19 cellular contexts compared by ENCODE assay signal in the genomic region with DNA sequence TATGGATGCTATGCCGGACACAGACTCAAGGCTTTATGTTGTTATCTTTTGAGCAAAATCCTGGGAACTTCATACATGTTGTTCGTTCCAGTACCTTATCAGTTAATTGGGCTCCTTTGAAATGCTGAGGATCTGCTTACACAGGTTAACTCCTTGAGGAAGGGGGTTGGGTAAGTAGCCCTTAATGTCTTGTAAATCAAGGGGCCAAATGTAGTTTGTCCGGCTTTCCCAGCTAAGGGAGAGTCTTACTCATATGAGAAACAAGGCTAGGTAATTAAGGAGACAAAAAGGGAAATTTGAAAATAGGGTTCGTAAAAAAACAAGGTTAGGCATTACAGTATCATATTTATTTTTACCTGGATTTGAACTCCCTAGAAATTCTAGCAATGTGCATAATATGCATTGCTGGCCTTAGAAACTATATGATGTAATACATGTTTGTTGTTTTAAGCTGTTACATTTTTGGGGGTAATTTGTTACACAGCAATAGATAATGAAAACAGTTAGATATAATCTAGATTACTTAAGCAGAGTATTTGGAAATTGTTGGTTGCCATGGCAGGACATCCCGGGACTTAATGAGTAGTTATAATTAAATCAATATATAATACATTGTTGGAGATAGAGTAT. TPM values are rescaled to one million over a fixed set of nuclear protein-coding genes. Genes with fewer than 3 reads are reported as not detected.
DNase-seq lines count a peak whose midpoint lies in the region; ATAC-seq, FAIRE-seq and TF ChIP-seq lines count a peak whose summit lies in the region.
"Had no signal": no experiment of that assay in that cellular context is flagged by ENCODE, and none has a peak within 500 bp of the region (broad histone marks: within the 10 kb centered on the region; RNA-seq: fewer than 3 reads in every experiment).

No MANE protein-coding gene starts in this region.

- H3K36me3 ChIP-seq in BLaER1 treated with 17β-estradiol and CSF1 and Interleukin-3, amounts not matched to agents 10 nM and 100 nM = no peaks in the 10 kb centered on the region
- H3K36me3 ChIP-seq in HUES48 (ENCODE audit: control insufficient read depth, insufficient read depth, low read length) (no peaks in the 10 kb centered on the region), H1 (ENCODE audit: control insufficient read depth in 2 of 4, insufficient read depth in 4 of 4, low read length in 3 of 4) (no peaks in the 10 kb centered on the region)

- H3K4me1 Mint-ChIP-seq in nephron progenitor cell = peaks cover 43% of the 10 kb centered on the region

- peak overlapping the region in 5 of 11 experiments; percentile 58 to 79 (median 73); a peak in 11 of 22 replicates for H3K4me2 ChIP-seq in BLaER1 treated with 17β-estradiol and CSF1 and Interleukin-3, amounts not matched to agents 10 nM and 100 nM
- peak overlapping the region; percentile 49 to 55; a peak in 3 of 4 replicates for H3K4me2 ChIP-seq in H1 (ENCODE audit: insufficient read depth in 1 of 2, low read depth in 2 of 2, low read length in 2 of 2)
- H3K4me2 ChIP-seq: A549 had no signal

- H3K79me2 ChIP-seq in H1 (ENCODE audit: control insufficient read depth in 1 of 2, insufficient read depth in 2 of 2, low read length in 2 of 2) = no peaks in the 10 kb centered on the region

- no peak overlapping the region for H2BK15ac ChIP-seq in H1 (ENCODE audit: low read length)

- H3K14ac ChIP-seq in H1 (ENCODE audit: insufficient read length) = no peak overlapping the region

- peak overlapping the region; percentile 22 for H3K27ac Mint-ChIP-seq in nephron progenitor cell

- H3K4me1 ChIP-seq in BLaER1 treated with 17β-estradiol and CSF1 and Interleukin-3, amounts not matched to agents 10 nM and 100 nM = peaks cover 10 to 84% (median 56%) of the 10 kb centered on the region in 10 experiments
- H3K4me1 ChIP-seq in HUES48 (ENCODE audit: control insufficient read depth, insufficient read depth, low read length) (peaks cover 24% of the 10 kb centered on the region), H1 (replicated peaks in 1 of 4; ENCODE audit: control insufficient read depth in 3 of 4, insufficient read depth in 4 of 4, low read length in 3 of 4) (peaks cover 7 to 16% (median 12%) of the 10 kb centered on the region in 4 experiments)

- H3K9me3 ChIP-seq in BLaER1 treated with 17β-estradiol and CSF1 and Interleukin-3, amounts not matched to agents 10 nM and 100 nM (replicated peaks in 1 of 11) = no peaks in the 10 kb centered on the region
- H3K9me3 ChIP-seq in HUES48 (ENCODE audit: control insufficient read depth, insufficient read depth, low read length) (no peaks in the 10 kb centered on the region), H1 (ENCODE audit: insufficient read depth in 2 of 2, low read depth in 1 of 2, low read length in 1 of 2) (no peaks in the 10 kb centered on the region; a peak in 1 of 4 replicates)
- H3K9me3 ChIP-seq: A549 had no signal

- no peak overlapping the region for H2AK5ac ChIP-seq in H1 (ENCODE audit: low read depth, low read length)

- 0 out of 2 replicates have a peak overlapping the region, but pooled peaks have one; percentile 80 for H2BK5ac ChIP-seq in H1 (ENCODE audit: low read depth, low read length)

- H3K27me3 ChIP-seq in BLaER1 treated with 17β-estradiol and CSF1 and Interleukin-3, amounts not matched to agents 10 nM and 100 nM = no peaks in the 10 kb centered on the region
- H3K27me3 ChIP-seq in HUES48 (ENCODE audit: control insufficient read depth, insufficient read depth, low read length) (no peaks in the 10 kb centered on the region), H1 (replicated peaks in 1 of 4; ENCODE audit: control insufficient read depth in 3 of 4, extremely low read depth in 1 of 4, insufficient read depth in 3 of 4, low read length in 3 of 4) (no peaks in the 10 kb centered on the region)

- no peak overlapping the region for H3K4ac ChIP-seq in H1 (replicated peaks; ENCODE audit: insufficient read length, low read depth, low read length)

- no peak overlapping the region for H3K56ac ChIP-seq in H1 (replicated peaks; ENCODE audit: insufficient read length, low read depth, low read length)

- no peaks in the 10 kb centered on the region for H3K79me1 ChIP-seq in H1 (ENCODE audit: low read depth, low read length)

- DNase-seq in H1 (ENCODE audit: low read depth in 1 of 2, low spot score in 2 of 2) (no peak), nephron progenitor cell (no peak), NCI-H146 (lab: John Stamatoyannopoulos, UW) (no peak)
- DNase-seq: C1 segment of cervical spinal cord; DMS 273 treated with DMSO at 0.1 percent for 48 hours; NCI-H2029; NCI-H2171; NCI-H446 treated with DMSO at 0.1 percent for 48 hours; NK-92 treated with Interleukin-12 subunit alpha and Interleukin-12 subunit beta, amount 100 ng/mL, for 24 hours; RPMI8226; SIG-M5 had no signal

- H3K27ac ChIP-seq in BLaER1 treated with 17β-estradiol and CSF1 and Interleukin-3, amounts not matched to agents 10 nM and 100 nM = peak overlapping the region in 8 of 11 experiments; percentile 40 to 76 (median 63); a peak in 10 of 22 replicates
- H3K27ac ChIP-seq in HUES48 (ENCODE audit: low read depth, low read length) (peak overlapping the region; percentile 65), H1 (ENCODE audit: low read depth, low read length) (no peak overlapping the region)
- H3K27ac ChIP-seq: A549 had no signal

- H3K23me2 ChIP-seq in H1 (ENCODE audit: low read depth, low read length) = no peaks in the 10 kb centered on the region

- no peak overlapping the region for H4K91ac ChIP-seq in H1 (replicated peaks; ENCODE audit: insufficient read length, low read length)

- H3K4me3 ChIP-seq in BLaER1 treated with 17β-estradiol and CSF1 and Interleukin-3, amounts not matched to agents 10 nM and 100 nM = no peak overlapping the region
- peak overlapping the region; percentile 46; the same call in 1 of the 2 replicates for H3K4me3 ChIP-seq in HUES48 (ENCODE audit: low read depth, low read length)
- peak overlapping the region in 1 of 4 experiments; percentile 37; a peak in 1 of 8 replicates for H3K4me3 ChIP-seq in H1 (ENCODE audit: extremely low read depth in 1 of 4, insufficient read depth in 2 of 4, low read depth in 3 of 4, low read length in 4 of 4)
- H3K4me3 ChIP-seq: A549 had no signal

- no peak overlapping the region for H4K5ac ChIP-seq in H1 (ENCODE audit: insufficient read length, low read depth, low read length)

- no peak for ATAC-seq in GM21576 (IDR thresholded peaks at IDR 0.05; ENCODE audit: unreplicated experiment)
- ATAC-seq in HG03280 (IDR thresholded peaks at IDR 0.05; ENCODE audit: unreplicated experiment) = no peak
- ATAC-seq: A549 had no signal

- H2BK12ac ChIP-seq in H1 (ENCODE audit: low read depth, low read length) = 0 out of 2 replicates have a peak overlapping the region, but pooled peaks have one; percentile 94

- TF ChIP-seq EP300 in H1 (IDR thresholded peaks at IDR 0.05; ENCODE audit: borderline replicate concordance in 1 of 2, low read depth in 2 of 2, low read length in 2 of 2) = no peak

- CTCF ChIA-PET in H1 (lab: Charles Lee; ENCODE audit: partially characterized antibody) = interaction anchor here (0.8 to 5.2 kb wide), 5 partner anchors 9 to 87 kb away, joined by 3 to 48 read pairs (median 3); a partner anchor contains a TSS

- 45% methylated on average over 5 of the region's 5 CpGs; no CpG with 5 or more reads in 1 of the 2 experiments for WGBS in H1 (ENCODE audit: extremely low coverage in 1 of 2, insufficient coverage in 1 of 2, insufficient read length in 1 of 2, insufficient replicate concordance in 2 of 2, low coverage in 1 of 2, low lambda C conversion rate in 2 of 2, missing lambda C conversion rate in 1 of 2), 2 experiments

- H2BK20ac ChIP-seq in H1 (ENCODE audit: low read length) = no peak overlapping the region

- POLR2A ChIA-PET in H1 (lab: Charles Lee; ENCODE audit: partially characterized antibody) = interaction anchor here (0.6 kb wide), 1 partner anchor 70 kb away, joined by 3 read pairs; no protein-coding TSS in a partner anchor

- TF ChIP-seq RAD21 in H1 (IDR thresholded peaks at IDR 0.05 in 1 of 2, conservative IDR thresholded peaks at IDR 0.05 in 1 of 2; ENCODE audit: low read depth in 2 of 2, low read length in 2 of 2) = no peak

- peaks cover 12% of the 10 kb centered on the region for H3K27me3 Mint-ChIP-seq in nephron progenitor cell (ENCODE audit: low read depth, poor library complexity)

- H3K23ac ChIP-seq in H1 (ENCODE audit: insufficient read length) = no peak overlapping the region

- TF ChIP-seq POLR2A in H1 (IDR thresholded peaks at IDR 0.05; ENCODE audit: control extremely low read depth in 1 of 2, low read depth in 2 of 2, low read length in 2 of 2) = no peak

- H3K9me3 Mint-ChIP-seq in nephron progenitor cell = peaks cover 4% of the 10 kb centered on the region

- H3K4me3 Mint-ChIP-seq in nephron progenitor cell = peak overlapping the region; percentile 23

- H3K18ac ChIP-seq in H1 (ENCODE audit: extremely low read depth, low read length) = no peak overlapping the region

- peak; percentile 19 for FAIRE-seq in H1 (lab: Jason Lieb, UNC)
- FAIRE-seq: A549, GM12891 had no signal

- H2BK120ac ChIP-seq in H1 (replicated peaks; ENCODE audit: low read depth, low read length) = no peak overlapping the region

- H3K36me3 Mint-ChIP-seq in nephron progenitor cell (ENCODE audit: low read depth) = no peaks in the 10 kb centered on the region

- no peaks in the 10 kb centered on the region for H4K20me1 ChIP-seq in BLaER1 treated with 17β-estradiol and CSF1 and Interleukin-3, amounts not matched to agents 10 nM and 100 nM
- no peaks in the 10 kb centered on the region for H4K20me1 ChIP-seq in H1 (replicated peaks in 1 of 2; ENCODE audit: control insufficient read depth in 1 of 2, insufficient read depth in 2 of 2, low read length in 2 of 2)

- no peak overlapping the region for H3K9ac ChIP-seq in BLaER1 treated with 17β-estradiol and CSF1 and Interleukin-3, amounts not matched to agents 10 nM and 100 nM
- H3K9ac ChIP-seq in HUES48 (ENCODE audit: low read depth, low read length) (no peak overlapping the region), H1 (replicated peaks in 1 of 4; ENCODE audit: extremely low read depth in 1 of 4, low read depth in 3 of 4, low read length in 3 of 4) (no peak overlapping the region)

- no peak overlapping the region for H2AFZ ChIP-seq in H1 (ENCODE audit: low read length)

- H4K8ac ChIP-seq in H1 (ENCODE audit: extremely low read depth, insufficient read depth, low read length) = no peak overlapping the region

- no peak for TF ChIP-seq CTCF in H1 (IDR thresholded peaks at IDR 0.05; ENCODE audit: control extremely low read depth in 1 of 3, insufficient read depth in 1 of 3, low read depth in 1 of 3, low read length in 3 of 3)
- no peak for TF ChIP-seq CTCF in nephron progenitor cell (IDR thresholded peaks at IDR 0.05)

RNA-seq across cellular contexts. Expression of a gene that starts 30.9 kb away (rescaled TPM):
- 21.9 and 28.2 TPM in 2 replicates for total RNA-seq in H1 (2021; fragmentation: NEBNext Ultra II Directional; extraction: Animal tissue kit (Norgen Biotek cat#: 25700))
- 13.2 and 16.6 TPM in 2 replicates for polyA plus RNA-seq in H1 (2011; rRNA removed)
- 19.0 TPM for polyA plus RNA-seq in H1 (2011; cell fraction: cytosol; rRNA removed)
- polyA plus RNA-seq in H1 (2011; cell fraction: nucleus; rRNA removed) = 18.3 TPM
- 13.8 to 21.3 TPM (median 15.7 TPM) in 4 replicates for polyA plus RNA-seq in H1 (2012, experiment 1 of 2)
- 6.7 TPM for polyA plus RNA-seq in H1 (2012, experiment 2 of 2)
- 26.4 TPM for polyA plus RNA-seq in H1 (2013, experiment 1 of 2)
- polyA plus RNA-seq in H1 (2013, experiment 2 of 2) = 24.0 TPM
- 13.8 and 17.6 TPM in 2 replicates for polyA minus RNA-seq in H1 (2011; rRNA and poly(A)+ RNA removed)
- 13.9 TPM for polyA minus RNA-seq in H1 (2011; cell fraction: cytosol; rRNA and poly(A)+ RNA removed)
- polyA minus RNA-seq in H1 (2011; cell fraction: nucleus; rRNA and poly(A)+ RNA removed) = 27.4 TPM

RNA-seq across cellular contexts. Expression of a gene that starts 48.0 kb away (rescaled TPM):
- total RNA-seq in H1 (2021; fragmentation: NEBNext Ultra II Directional; extraction: Animal tissue kit (Norgen Biotek cat#: 25700)) = 2.0 and 2.2 TPM in 2 replicates
- 1.7 and 2.0 TPM in 2 replicates for polyA plus RNA-seq in H1 (2011; rRNA removed)
- 1.3 TPM for polyA plus RNA-seq in H1 (2011; cell fraction: cytosol; rRNA removed)
- 2.6 TPM for polyA plus RNA-seq in H1 (2011; cell fraction: nucleus; rRNA removed)
- 0.88 to 1.3 TPM (median 0.95 TPM) in 4 replicates for polyA plus RNA-seq in H1 (2012, experiment 1 of 2)
- polyA plus RNA-seq in H1 (2012, experiment 2 of 2) = 0.68 TPM
- 0.75 TPM for polyA plus RNA-seq in H1 (2013, experiment 1 of 2)
- 1.1 TPM for polyA plus RNA-seq in H1 (2013, experiment 2 of 2)
- polyA minus RNA-seq in H1 (2011; rRNA and poly(A)+ RNA removed) = 1.6 and 1.8 TPM in 2 replicates
- polyA minus RNA-seq in H1 (2011; cell fraction: cytosol; rRNA and poly(A)+ RNA removed) = 3.8 TPM
- polyA minus RNA-seq in H1 (2011; cell fraction: nucleus; rRNA and poly(A)+ RNA removed) = 3.6 TPM
- total RNA-seq: H4, OCI-LY7 had no signal
